In genomic region chr14:52328286-52328685, GRCh38 we compare ENCODE assay signal across 16 cellular contexts. TPM values are rescaled to one million over a fixed set of nuclear protein-coding genes. Genes with fewer than 3 reads are reported as not detected.
A peak's percentile ranks its signal among the peaks of the same experiment; 100 is the strongest.
DNase-seq lines count a peak whose midpoint lies in the region; ATAC-seq and TF ChIP-seq lines count a peak whose summit lies in the region.
"Had no signal": no experiment of that assay in that cellular context is flagged by ENCODE, and none has a peak within 500 bp of the region (broad histone marks: within the 10 kb centered on the region; RNA-seq: fewer than 3 reads in every experiment).

No MANE protein-coding gene starts in this region.

- peaks cover 51% of the 10 kb centered on the region for H3K36me3 Mint-ChIP-seq in stimulated activated naive CD8-positive, alpha-beta T cell treated with anti-CD3 and anti-CD28 coated beads, Interleukin-15, Interleukin-2, amounts not matched to agents 100 ng/mL and 50 ng/mL, for 24 hours (ENCODE audit: low read depth)
- peaks cover 64% of the 10 kb centered on the region for H3K36me3 Mint-ChIP-seq in activated T-helper 1 cell treated with anti-CD3 and anti-CD28 coated beads, Interleukin-12 subunit alpha, Interleukin-12 subunit beta, Interleukin-2, Interleukin-4 antibody, amounts not matched to agents 30 ng/mL and 10 ng/mL and 1 ng/mL, durations not matched to agents 14 hours and 24 hours and 36 hours (ENCODE audit: low read depth)
- H3K36me3 Mint-ChIP-seq: memory B cell had no signal

- no peak overlapping the region for H3K4me3 ChIP-seq in effector memory CD4-positive, alpha-beta T cell (ENCODE audit: insufficient read depth, low read depth, low read length, poor library complexity, severe bottlenecking)
- H3K4me3 ChIP-seq in ascending aorta: no peak overlapping the region

- no peak overlapping the region for H3K27ac ChIP-seq in effector memory CD4-positive, alpha-beta T cell (ENCODE audit: insufficient read depth, low read length, poor library complexity, severe bottlenecking)
- no peak overlapping the region for H3K27ac ChIP-seq in ascending aorta

- intact Hi-C loops in activated T-helper 1 cell treated with anti-CD3 and anti-CD28 coated beads, Interleukin-12 subunit alpha, Interleukin-12 subunit beta, Interleukin-2, Interleukin-4 antibody, amounts not matched to agents 30 ng/mL and 10 ng/mL and 1 ng/mL, durations not matched to agents 14 hours and 24 hours and 36 hours (cut with micrococcal nuclease): loop anchor here (5.0 kb wide), 3 partner anchors 456 to 1591 kb away; no protein-coding TSS in a partner anchor
- intact Hi-C loops in ascending aorta (cut with DNase I): no loop called here

- TF ChIP-seq CTCF in ascending aorta (IDR thresholded peaks at IDR 0.05): no peak

- DNase-seq in stimulated activated naive CD8-positive, alpha-beta T cell treated with anti-CD3 and anti-CD28 coated beads, Interleukin-15, amount 100 ng/mL, for 72 hours: no peak
- no peak for DNase-seq in activated T-helper 1 cell treated with anti-CD3 and anti-CD28 coated beads, Interleukin-12 subunit alpha, Interleukin-12 subunit beta, Interleukin-2, Interleukin-4 antibody, amounts not matched to agents 30 ng/mL and 10 ng/mL and 1 ng/mL, durations not matched to agents 14 hours and 24 hours and 36 hours (ENCODE audit: low spot score)
- DNase-seq in fibroblast of peridontal ligament (ENCODE audit: extremely low read depth) (peak; percentile 83), NCI-H345 treated with DMSO at 0.1 percent for 48 hours (lab: John Stamatoyannopoulos, UW; ENCODE audit: unreplicated experiment) (no peak), ascending aorta (ENCODE audit: low spot score in 2 of 2) (no peak)
- DNase-seq in effector memory CD4-positive, alpha-beta T cell: no peak
- DNase-seq: amygdala; effector CD8-positive, alpha-beta T cell; hippocampal formation; NCI-H446 treated with DMSO at 0.1 percent for 48 hours; occipital lobe; T1000 had no signal

- peak overlapping the region; percentile 83 for H3K27ac Mint-ChIP-seq in stimulated activated naive CD8-positive, alpha-beta T cell treated with anti-CD3 and anti-CD28 coated beads, Interleukin-15, Interleukin-2, amounts not matched to agents 100 ng/mL and 50 ng/mL, for 24 hours
- H3K27ac Mint-ChIP-seq in stimulated activated naive CD8-positive, alpha-beta T cell treated with anti-CD3 and anti-CD28 coated beads, Interleukin-15, amount 100 ng/mL, for 72 hours: no peak overlapping the region
- peak overlapping the region; percentile 84 for H3K27ac Mint-ChIP-seq in activated T-helper 1 cell treated with anti-CD3 and anti-CD28 coated beads, Interleukin-12 subunit alpha, Interleukin-12 subunit beta, Interleukin-2, Interleukin-4 antibody, amounts not matched to agents 30 ng/mL and 10 ng/mL and 1 ng/mL, durations not matched to agents 14 hours and 24 hours and 36 hours
- H3K27ac Mint-ChIP-seq: memory B cell had no signal

- H3K4me3 Mint-ChIP-seq in stimulated activated naive CD8-positive, alpha-beta T cell treated with anti-CD3 and anti-CD28 coated beads, Interleukin-15, Interleukin-2, amounts not matched to agents 100 ng/mL and 50 ng/mL, for 24 hours: peak overlapping the region; percentile 59
- peak overlapping the region in 1 of 2 donors; percentile 44 for H3K4me3 Mint-ChIP-seq in stimulated activated naive CD8-positive, alpha-beta T cell treated with anti-CD3 and anti-CD28 coated beads, Interleukin-15, amount 100 ng/mL, for 72 hours
- H3K4me3 Mint-ChIP-seq in activated T-helper 1 cell treated with anti-CD3 and anti-CD28 coated beads, Interleukin-12 subunit alpha, Interleukin-12 subunit beta, Interleukin-2, Interleukin-4 antibody, amounts not matched to agents 30 ng/mL and 10 ng/mL and 1 ng/mL, durations not matched to agents 14 hours and 24 hours and 36 hours: peak overlapping the region; percentile 77
- H3K4me3 Mint-ChIP-seq: memory B cell had no signal

- H3K36me3 ChIP-seq in effector memory CD4-positive, alpha-beta T cell (ENCODE audit: control insufficient read depth, insufficient read depth, low read length): peaks cover 12% of the 10 kb centered on the region
- H3K36me3 ChIP-seq in ascending aorta: no peaks in the 10 kb centered on the region

- ATAC-seq in stimulated activated naive CD8-positive, alpha-beta T cell treated with anti-CD3 and anti-CD28 coated beads, Interleukin-15, amount 100 ng/mL, for 72 hours: no peak
- ATAC-seq in HG03457 (IDR thresholded peaks at IDR 0.05; ENCODE audit: unreplicated experiment): no peak

- peaks cover 26% of the 10 kb centered on the region for H3K4me1 ChIP-seq in effector memory CD4-positive, alpha-beta T cell (ENCODE audit: control insufficient read depth, insufficient read depth, low read length, poor library complexity, severe bottlenecking)
- H3K4me1 ChIP-seq in ascending aorta: no peaks in the 10 kb centered on the region

- no peaks in the 10 kb centered on the region for H3K27me3 ChIP-seq in effector memory CD4-positive, alpha-beta T cell (replicated peaks; ENCODE audit: control insufficient read depth, insufficient read depth, low read length, poor library complexity, severe bottlenecking)
- H3K27me3 ChIP-seq in ascending aorta: no peaks in the 10 kb centered on the region

- no peaks in the 10 kb centered on the region for H3K9me3 Mint-ChIP-seq in stimulated activated naive CD8-positive, alpha-beta T cell treated with anti-CD3 and anti-CD28 coated beads, Interleukin-15, Interleukin-2, amounts not matched to agents 100 ng/mL and 50 ng/mL, for 24 hours
- peaks cover 4 to 8% of the 10 kb centered on the region in 2 donors for H3K9me3 Mint-ChIP-seq in stimulated activated naive CD8-positive, alpha-beta T cell treated with anti-CD3 and anti-CD28 coated beads, Interleukin-15, amount 100 ng/mL, for 72 hours
- no peaks in the 10 kb centered on the region for H3K9me3 Mint-ChIP-seq in activated T-helper 1 cell treated with anti-CD3 and anti-CD28 coated beads, Interleukin-12 subunit alpha, Interleukin-12 subunit beta, Interleukin-2, Interleukin-4 antibody, amounts not matched to agents 30 ng/mL and 10 ng/mL and 1 ng/mL, durations not matched to agents 14 hours and 24 hours and 36 hours

- H3K27me3 Mint-ChIP-seq in stimulated activated naive CD8-positive, alpha-beta T cell treated with anti-CD3 and anti-CD28 coated beads, Interleukin-15, Interleukin-2, amounts not matched to agents 100 ng/mL and 50 ng/mL, for 24 hours: no peaks in the 10 kb centered on the region
- no peaks in the 10 kb centered on the region for H3K27me3 Mint-ChIP-seq in stimulated activated naive CD8-positive, alpha-beta T cell treated with anti-CD3 and anti-CD28 coated beads, Interleukin-15, amount 100 ng/mL, for 72 hours
- no peaks in the 10 kb centered on the region for H3K27me3 Mint-ChIP-seq in activated T-helper 1 cell treated with anti-CD3 and anti-CD28 coated beads, Interleukin-12 subunit alpha, Interleukin-12 subunit beta, Interleukin-2, Interleukin-4 antibody, amounts not matched to agents 30 ng/mL and 10 ng/mL and 1 ng/mL, durations not matched to agents 14 hours and 24 hours and 36 hours (ENCODE audit: insufficient read depth)

- H3K9me3 ChIP-seq in effector memory CD4-positive, alpha-beta T cell (ENCODE audit: control insufficient read depth, low read length): no peaks in the 10 kb centered on the region
- H3K9me3 ChIP-seq in ascending aorta: no peaks in the 10 kb centered on the region

- peaks cover 89% of the 10 kb centered on the region for H3K4me1 Mint-ChIP-seq in stimulated activated naive CD8-positive, alpha-beta T cell treated with anti-CD3 and anti-CD28 coated beads, Interleukin-15, Interleukin-2, amounts not matched to agents 100 ng/mL and 50 ng/mL, for 24 hours (ENCODE audit: low read depth)
- peaks cover 64% of the 10 kb centered on the region for H3K4me1 Mint-ChIP-seq in stimulated activated naive CD8-positive, alpha-beta T cell treated with anti-CD3 and anti-CD28 coated beads, Interleukin-15, amount 100 ng/mL, for 72 hours
- peaks cover 88% of the 10 kb centered on the region for H3K4me1 Mint-ChIP-seq in activated T-helper 1 cell treated with anti-CD3 and anti-CD28 coated beads, Interleukin-12 subunit alpha, Interleukin-12 subunit beta, Interleukin-2, Interleukin-4 antibody, amounts not matched to agents 30 ng/mL and 10 ng/mL and 1 ng/mL, durations not matched to agents 14 hours and 24 hours and 36 hours (ENCODE audit: low read depth)

RNA-seq across cellular contexts. Expression of gene PTGER2, which starts 14.2 kb away (rescaled TPM):
- total RNA-seq in activated T-helper 1 cell treated with anti-CD3 and anti-CD28 coated beads, Interleukin-12 subunit alpha, Interleukin-12 subunit beta, Interleukin-2, Interleukin-4 antibody, amounts not matched to agents 30 ng/mL and 10 ng/mL and 1 ng/mL, durations not matched to agents 14 hours and 24 hours and 36 hours: 67.4 and 67.9 TPM in 2 replicates
- 1.9 TPM for total RNA-seq in ascending aorta
- total RNA-seq: occipital lobe, OCI-LY7 had no signal

Comparison
In these comparisons a context has a peak if more than half of its experiments do, and no peak if none do; other contexts are left out.
1. H3K27ac Mint-ChIP-seq: peak in stimulated activated naive CD8-positive, alpha-beta T cell treated with anti-CD3 and anti-CD28 coated beads, Interleukin-15, Interleukin-2, amounts not matched to agents 100 ng/mL and 50 ng/mL, for 24 hours (single experiment) and activated T-helper 1 cell treated with anti-CD3 and anti-CD28 coated beads, Interleukin-12 subunit alpha, Interleukin-12 subunit beta, Interleukin-2, Interleukin-4 antibody, amounts not matched to agents 30 ng/mL and 10 ng/mL and 1 ng/mL, durations not matched to agents 14 hours and 24 hours and 36 hours (single experiment); none in stimulated activated naive CD8-positive, alpha-beta T cell treated with anti-CD3 and anti-CD28 coated beads, Interleukin-15, amount 100 ng/mL, for 72 hours (0 of 2).
2. RNA of gene PTGER2, which starts 14.2 kb away (total RNA-seq): 67.4 to 67.9 TPM in activated T-helper 1 cell treated with anti-CD3 and anti-CD28 coated beads, Interleukin-12 subunit alpha, Interleukin-12 subunit beta, Interleukin-2, Interleukin-4 antibody, amounts not matched to agents 30 ng/mL and 10 ng/mL and 1 ng/mL, durations not matched to agents 14 hours and 24 hours and 36 hours; 1.9 TPM in ascending aorta (single experiment); every median in the first group is over 10 times any median in the second.